8 cellular contexts compared by ENCODE assay signal in genomic region chr11:9280655-9281301, GRCh38. TPM values are rescaled to one million over a fixed set of nuclear protein-coding genes. Genes with fewer than 3 reads are reported as not detected.
DNase-seq lines count a peak whose midpoint lies in the region; ATAC-seq and TF ChIP-seq lines count a peak whose summit lies in the region.

No MANE protein-coding gene starts in this region.

- H3K27me3 Mint-ChIP-seq in naive B cell = no peaks in the 10 kb centered on the region

- H3K4me3 ChIP-seq in cardiac muscle cell (no peak overlapping the region), OCI-LY3 (ENCODE audit: low read length) (no peak overlapping the region)

- H3K27ac ChIP-seq in cardiac muscle cell (peak overlapping the region; percentile 58), OCI-LY3 (ENCODE audit: low read length) (no peak overlapping the region)

- peak overlapping the region; percentile 39 for H3K4me2 ChIP-seq in OCI-LY3 (ENCODE audit: low read length)

- DNase-seq in cardiac muscle cell (ENCODE audit: low read depth in 1 of 2, low spot score in 1 of 2) (peak; percentile 31 to 78), left cardiac atrium (no peak), naive B cell (peak; percentile 29)
- peak; percentile 44 for DNase-seq in activated gamma-delta T cell treated with anti-CD3 and anti-CD28 coated beads, Interleukin-2, amount 50 U/mL, for 16 hours (ENCODE audit: low read depth)

- no peaks in the 10 kb centered on the region for H3K9me3 ChIP-seq in cardiac muscle cell (ENCODE audit: low read depth)
- H3K9me3 ChIP-seq in OCI-LY3 (ENCODE audit: insufficient read depth, low read length) = no peaks in the 10 kb centered on the region

- H3K9ac ChIP-seq in OCI-LY3 (ENCODE audit: low read length) = no peak overlapping the region

- H4K20me1 ChIP-seq in OCI-LY3 (ENCODE audit: insufficient read depth, low read length) = no peaks in the 10 kb centered on the region; the same call in 1 of the 2 replicates

- no peaks in the 10 kb centered on the region for H3K9me3 Mint-ChIP-seq in naive B cell

- intact Hi-C loops in left cardiac atrium (cut with DNase I) = no loop called here

- no peaks in the 10 kb centered on the region for H3K27me3 ChIP-seq in cardiac muscle cell
- no peaks in the 10 kb centered on the region for H3K27me3 ChIP-seq in OCI-LY3 (ENCODE audit: low read depth, low read length)

- no peak for ATAC-seq in left cardiac atrium
- peak; percentile 95 for ATAC-seq in HG03095 (IDR thresholded peaks at IDR 0.05; ENCODE audit: unreplicated experiment)
- ATAC-seq in naive B cell (ENCODE audit: low read depth in 2 of 2) = peak; percentile 65 to 79
- ATAC-seq in GM21528 (IDR thresholded peaks at IDR 0.05; ENCODE audit: low FRiP score, unreplicated experiment) = no peak
- ATAC-seq in HG03457 (IDR thresholded peaks at IDR 0.05; ENCODE audit: unreplicated experiment) = no peak

- H3K36me3 ChIP-seq in cardiac muscle cell (peaks cover 16% of the 10 kb centered on the region), OCI-LY3 (replicated peaks; ENCODE audit: low read depth, low read length) (peaks cover 4% of the 10 kb centered on the region)

- no peaks in the 10 kb centered on the region for H3K79me2 ChIP-seq in OCI-LY3 (ENCODE audit: low read length)

- no peak for TF ChIP-seq CTCF in cardiac muscle cell (IDR thresholded peaks at IDR 0.05; ENCODE audit: low read depth, low read length)
- TF ChIP-seq CTCF in OCI-LY3 (IDR thresholded peaks at IDR 0.05; ENCODE audit: low read depth, low read length) = no peak

- H3K4me3 Mint-ChIP-seq in naive B cell = peak overlapping the region in 2 of 8 donors; percentile 22 to 55

- H3K4me1 ChIP-seq in cardiac muscle cell (ENCODE audit: low read depth) = peaks cover 7% of the 10 kb centered on the region
- peaks cover 9% of the 10 kb centered on the region for H3K4me1 ChIP-seq in OCI-LY3 (ENCODE audit: low read length)

- H3K4me1 Mint-ChIP-seq in naive B cell = peaks cover 4 to 11% (median 6%) of the 10 kb centered on the region in 3 donors

- no peak overlapping the region for H2AFZ ChIP-seq in OCI-LY3 (ENCODE audit: low read depth, low read length)

- peak overlapping the region in 4 of 6 donors; percentile 49 to 95 (median 78) for H3K27ac Mint-ChIP-seq in naive B cell

- H3K36me3 Mint-ChIP-seq in naive B cell = no peaks in the 10 kb centered on the region

RNA-seq across cellular contexts. Expression of gene DENND5A, which starts 15.6 kb away (rescaled TPM):
- 120 and 196 TPM in 2 replicates for total RNA-seq in cardiac muscle cell
- 99.5 and 156 TPM in 2 replicates for polyA plus RNA-seq in cardiac muscle cell
- total RNA-seq in left cardiac atrium = 10 to 100 TPM; 71.5 to 90.0 TPM
- 10 to 100 TPM; 12.1 to 22.9 (median 17.3) TPM for polyA plus RNA-seq in naive B cell (ENCODE audit: low read depth in 6 of 6)

RNA-seq across cellular contexts. Expression of gene TMEM41B, which starts 33.6 kb away (rescaled TPM):
- total RNA-seq in cardiac muscle cell (77.0 and 95.7 TPM in 2 replicates), left cardiac atrium (10 to 100 TPM; 18.3 to 20.7 TPM)
- polyA plus RNA-seq in cardiac muscle cell (62.2 and 63.3 TPM in 2 replicates), naive B cell (ENCODE audit: low read depth in 6 of 6) (10 to 100 TPM in 1 of 6 donors, 1 to 10 TPM in 5; 5.2 to 10.4 (median 6.0) TPM)

Comparison
In these comparisons a context has a peak if more than half of its experiments do, and no peak if none do; other contexts are left out.
1. ATAC-seq: peak in HG03095 (single experiment) and naive B cell (2 of 2); none in left cardiac atrium (0 of 2), GM21528 (single experiment) and HG03457 (single experiment).